In the genomic region with DNA sequence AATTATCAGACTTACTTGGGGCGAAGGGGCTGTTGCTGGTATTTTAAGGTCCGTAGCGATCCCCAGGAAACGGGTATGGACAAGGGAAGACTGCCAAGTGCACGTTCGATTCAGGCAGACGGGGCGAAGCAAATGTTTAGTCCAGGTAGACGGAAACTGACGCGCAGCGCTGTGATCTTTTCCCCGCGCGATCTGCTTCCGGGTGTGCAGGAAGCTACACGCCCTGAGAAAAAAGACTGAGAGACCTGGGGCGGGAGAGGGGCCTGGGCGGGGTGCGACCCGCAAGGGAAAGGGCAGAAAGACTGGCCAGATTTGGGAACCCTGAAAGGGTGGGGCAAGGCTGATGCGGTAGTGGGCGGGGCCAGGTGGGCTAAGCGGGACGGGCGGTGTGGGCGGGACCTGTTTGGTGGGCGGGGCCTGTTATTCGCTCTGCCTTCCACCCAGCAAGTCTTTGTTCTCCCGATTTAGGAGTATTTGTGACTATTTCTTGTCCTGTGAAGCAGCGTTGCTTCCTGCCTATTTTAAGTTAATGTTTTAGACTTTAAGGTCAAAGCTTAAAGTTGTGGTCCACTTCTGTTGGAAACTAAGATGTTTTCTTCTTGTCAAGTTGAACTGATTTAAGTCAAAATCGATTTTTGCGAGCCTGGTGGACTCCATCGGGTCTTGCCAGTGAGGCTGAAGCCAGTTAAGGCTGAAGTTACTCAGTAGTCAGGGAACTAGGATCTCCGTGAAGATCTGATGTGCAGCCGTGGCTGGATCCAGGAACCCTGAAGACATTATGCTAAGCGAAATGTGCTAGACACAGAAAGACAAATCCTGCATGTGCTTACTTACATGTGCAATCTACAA, we compare ENCODE assay signal across 8 cellular contexts. TPM values are rescaled to one million over a fixed set of nuclear protein-coding genes. Genes with fewer than 3 reads are reported as not detected.
DNase-seq lines count a peak whose midpoint lies in the region; ATAC-seq, FAIRE-seq and TF ChIP-seq lines count a peak whose summit lies in the region.

A gene (minus strand): TSS at position 301 of the 849 bp plus-strand sequence. CDS start 3,549 bp downstream, outside the sequence.

- peaks cover 3 to 10% of the 10 kb centered on the region in 2 donors for H3K4me1 ChIP-seq in kidney (ENCODE audit: control insufficient read depth in 1 of 2, insufficient read depth in 1 of 2, low read depth in 1 of 2, low read length in 2 of 2)

- H3K36me3 Mint-ChIP-seq in central memory CD8-positive, alpha-beta T cell (ENCODE audit: insufficient read depth): peaks cover 28% of the 10 kb centered on the region

- intact Hi-C loops in kidney (cut with DNase I): no loop called here

- peak within 1 kb of the TSS; percentile 98 to 100 for H3K4me3 ChIP-seq in kidney (ENCODE audit: low read length in 2 of 2)

- peak within 1 kb of the TSS; percentile 85 for H3K27ac Mint-ChIP-seq in central memory CD8-positive, alpha-beta T cell (ENCODE audit: low read depth)

- peaks cover 24% of the 10 kb centered on the region for H3K4me1 Mint-ChIP-seq in central memory CD8-positive, alpha-beta T cell

- peaks cover 6 to 8% of the 10 kb centered on the region in 2 donors for H3K36me3 ChIP-seq in kidney (ENCODE audit: control insufficient read depth in 1 of 2, insufficient read depth in 2 of 2, low read length in 2 of 2)

- no peaks in the 10 kb centered on the region for H3K27me3 Mint-ChIP-seq in central memory CD8-positive, alpha-beta T cell

- H3K27ac ChIP-seq in kidney (ENCODE audit: low read depth in 2 of 2, low read length in 2 of 2): peak within 1 kb of the TSS; percentile 68 to 92

- DNase-seq in GM03348 (ENCODE audit: low spot score) (peak; percentile 92), NCI-H2227 treated with DMSO at 0.1 percent for 48 hours (lab: John Stamatoyannopoulos, UW) (peak; percentile 80), kidney (peak; percentile 96)
- DNase-seq in activated CD4-positive, CD25-positive, alpha-beta regulatory T cell treated with anti-CD3 and anti-CD28 coated beads, Interleukin-2, amount 50 U/mL, for 16 hours (ENCODE audit: low read depth, low spot score): peak; percentile 73
- peak; percentile 70 to 77 for DNase-seq in central memory CD8-positive, alpha-beta T cell (ENCODE audit: low spot score in 2 of 2)
- DNase-seq in stimulated activated CD4-positive, alpha-beta T cell treated with anti-CD3 and anti-CD28 coated beads, Interleukin-12 subunit alpha, Interleukin-12 subunit beta, amount 100 ng/mL, for 48 hours (ENCODE audit: low read depth in 2 of 3, low spot score in 1 of 3): peak; percentile 82 to 87 (median 85)

- no peaks in the 10 kb centered on the region for H3K9me3 Mint-ChIP-seq in central memory CD8-positive, alpha-beta T cell

- no peak for FAIRE-seq in kidney (lab: Jason Lieb, UNC)

- peak within 1 kb of the TSS; percentile 92 to 98 for H3K9ac ChIP-seq in kidney (ENCODE audit: low read length in 2 of 2)

- H3K9me3 ChIP-seq in kidney (ENCODE audit: control insufficient read depth in 1 of 2, low read length in 2 of 2): no peaks in the 10 kb centered on the region

- peak within 1 kb of the TSS; percentile 98 for H3K4me3 Mint-ChIP-seq in central memory CD8-positive, alpha-beta T cell

- no peak for TF ChIP-seq CTCF in kidney (IDR thresholded peaks at IDR 0.05; ENCODE audit: borderline replicate concordance, extremely low read depth, insufficient read depth)

- peak; percentile 60 for ATAC-seq in HG02973 (IDR thresholded peaks at IDR 0.05; ENCODE audit: unreplicated experiment)
- ATAC-seq in central memory CD8-positive, alpha-beta T cell (replicated peaks; ENCODE audit: extremely low read depth, poor library complexity, severe bottlenecking): peak; percentile 88
- ATAC-seq in HG03457 (IDR thresholded peaks at IDR 0.05; ENCODE audit: unreplicated experiment): no peak

RNA-seq across cellular contexts. Expression of the gene that starts here (rescaled TPM):
- 21.9 TPM for total RNA-seq in kidney
- polyA plus RNA-seq in kidney (ENCODE audit: insufficient read depth, low read depth, low replicate concordance): 7.1 TPM
